19 cellular contexts compared by ENCODE assay signal in genomic region chr12:113939867-113940266, GRCh38. TPM values are rescaled to one million over a fixed set of nuclear protein-coding genes. Genes with fewer than 3 reads are reported as not detected.
A peak's percentile ranks its signal among the peaks of the same experiment; 100 is the strongest.
DNase-seq lines count a peak whose midpoint lies in the region; ATAC-seq, FAIRE-seq and TF ChIP-seq lines count a peak whose summit lies in the region.
"Had no signal": no experiment of that assay in that cellular context is flagged by ENCODE, and none has a peak within 500 bp of the region (broad histone marks: within the 10 kb centered on the region; RNA-seq: fewer than 3 reads in every experiment).

No MANE protein-coding gene starts in this region.

- H2BK15ac ChIP-seq in IMR-90 (ENCODE audit: low read depth, low read length): no peak overlapping the region

- no peak overlapping the region for H3K18ac ChIP-seq in IMR-90 (ENCODE audit: low read depth, low read length)

- no peaks in the 10 kb centered on the region for H3K4me1 ChIP-seq in HepG2 (ENCODE audit: insufficient read depth, low read length)
- H3K4me1 ChIP-seq in right lobe of liver: no peaks in the 10 kb centered on the region
- H3K4me1 ChIP-seq in IMR-90 (ENCODE audit: control insufficient read depth, insufficient read depth, low read length): no peaks in the 10 kb centered on the region
- H3K4me1 ChIP-seq: A549 had no signal

- H2BK20ac ChIP-seq in IMR-90 (ENCODE audit: low read depth, low read length): no peak overlapping the region

- H3K4me1 Mint-ChIP-seq in neural crest cell: no peaks in the 10 kb centered on the region
- H3K4me1 Mint-ChIP-seq: GM23338 had no signal

- H4K5ac ChIP-seq in IMR-90 (ENCODE audit: low read depth, low read length): no peak overlapping the region

- no peaks in the 10 kb centered on the region for H3K79me2 ChIP-seq in HepG2 (ENCODE audit: insufficient read depth, low read length)

- no peak for TF ChIP-seq POLR2A in HepG2 (IDR thresholded peaks at IDR 0.05; ENCODE audit: insufficient read depth in 1 of 2, low read depth in 2 of 2, low read length in 2 of 2)
- TF ChIP-seq POLR2A in right lobe of liver (IDR thresholded peaks at IDR 0.05): no peak
- no peak for TF ChIP-seq POLR2A in IMR-90 (IDR thresholded peaks at IDR 0.05; ENCODE audit: low read depth, low read length)

- CTCF ChIA-PET in HepG2 (lab: Yijun Ruan, JAX; ENCODE audit: low intra/inter-chr PET ratio, low total read pairs): no interaction called here
- CTCF ChIA-PET in IMR-90 (lab: Yijun Ruan, JAX): interaction anchor here (1.4 kb wide), 1 partner anchor 15 kb away, joined by 4 read pairs; no protein-coding TSS in a partner anchor

- H3K9ac ChIP-seq in HepG2 (ENCODE audit: insufficient read depth, low read depth, low read length) (no peak overlapping the region), IMR-90 (ENCODE audit: low read depth, low read length) (no peak overlapping the region)

- peak overlapping the region; percentile 39 for H2AK9ac ChIP-seq in IMR-90 (replicated peaks; ENCODE audit: low read depth, low read length, poor library complexity)

- H3K79me1 ChIP-seq in IMR-90 (ENCODE audit: low read depth in 1 of 2, low read length in 2 of 2): no peaks in the 10 kb centered on the region

- no peaks in the 10 kb centered on the region for H3K9me3 Mint-ChIP-seq in neural crest cell
- H3K9me3 Mint-ChIP-seq: CD8-positive, alpha-beta T cell; GM23338; HFFc6 had no signal

- H3K36me3 Mint-ChIP-seq in neural crest cell (ENCODE audit: low read depth): peaks cover 5% of the 10 kb centered on the region

- H4K20me1 ChIP-seq in HepG2 (ENCODE audit: insufficient read depth, low read length) (no peaks in the 10 kb centered on the region), IMR-90 (ENCODE audit: insufficient read depth, low read length) (no peaks in the 10 kb centered on the region)

- TF ChIP-seq EP300 in HepG2 (IDR thresholded peaks at IDR 0.05; ENCODE audit: low read depth in 2 of 2, low read length in 2 of 2) (no peak), HepG2 (CRISPR knock-in tag; IDR thresholded peaks at IDR 0.05; ENCODE audit: borderline replicate concordance) (no peak)

- H3K27ac Mint-ChIP-seq in neural crest cell (ENCODE audit: unreplicated experiment): peak overlapping the region; percentile 22
- H3K27ac Mint-ChIP-seq: CD8-positive, alpha-beta T cell; GM23338; HFFc6 had no signal

- FAIRE-seq in HepG2 (lab: Jason Lieb, UNC): no peak
- FAIRE-seq: A549, GM12878, HTR-8/SVneo, K562 had no signal

- H3K9me1 ChIP-seq in IMR-90 (ENCODE audit: insufficient read depth, low read length): no peaks in the 10 kb centered on the region

- H4K91ac ChIP-seq in IMR-90 (ENCODE audit: insufficient read depth, low read depth, low read length): no peak overlapping the region

- H2BK120ac ChIP-seq in IMR-90 (ENCODE audit: low read depth, low read length): no peak overlapping the region

- H3K27me3 ChIP-seq in HepG2 (ENCODE audit: control insufficient read depth in 1 of 2, insufficient read depth in 2 of 2, low read length in 2 of 2) (no peaks in the 10 kb centered on the region), right lobe of liver (no peaks in the 10 kb centered on the region), IMR-90 (ENCODE audit: control insufficient read depth, insufficient read depth, low read length) (no peaks in the 10 kb centered on the region)

- dilution Hi-C loops in IMR-90 (cut with HindIII; ENCODE audit: low sequenced_read_pairs, unreplicated experiment): no loop called here

- H3K4me3 Mint-ChIP-seq in neural crest cell: no peak overlapping the region
- H3K4me3 Mint-ChIP-seq: CD8-positive, alpha-beta T cell; GM23338; HFFc6 had no signal

- POLR2A ChIA-PET in HepG2 (lab: Yijun Ruan, JAX): no interaction called here
- POLR2A ChIA-PET in IMR-90 (lab: Charles Lee; ENCODE audit: unreplicated experiment): no interaction called here

- no peak overlapping the region for H3K23ac ChIP-seq in IMR-90 (ENCODE audit: low read depth, low read length)

- H3K4me3 ChIP-seq in HepG2 (replicated peaks in 1 of 3; ENCODE audit: insufficient read depth in 1 of 3, low read depth in 2 of 3, low read length in 3 of 3): no peak overlapping the region
- no peak overlapping the region for H3K4me3 ChIP-seq in right lobe of liver
- H3K4me3 ChIP-seq in IMR-90 (ENCODE audit: insufficient read depth, low read depth, low read length): no peak overlapping the region
- H3K4me3 ChIP-seq: A549, GM12878, GM23338, K562 had no signal

- WGBS in HepG2 (ENCODE audit: low lambda C conversion rate): no CpG with 5 or more reads among the region's 10 CpGs
- 100% methylated on average over 2 of the region's 10 CpGs for WGBS in right lobe of liver (ENCODE audit: insufficient coverage, low coverage, low lambda C conversion rate, missing lambda C conversion rate)
- 100% methylated on average over 8 of the region's 10 CpGs; no CpG with 5 or more reads in 1 of the 2 experiments for WGBS in IMR-90 (ENCODE audit: extremely low coverage in 2 of 2, insufficient read length in 1 of 2), 2 experiments

- H4K8ac ChIP-seq in IMR-90 (ENCODE audit: low read depth in 2 of 2, low read length in 2 of 2): no peak overlapping the region

- no peak overlapping the region for H2AK5ac ChIP-seq in IMR-90 (ENCODE audit: low read depth, low read length)

- H3K36me3 ChIP-seq in HepG2 (replicated peaks in 1 of 2; ENCODE audit: control insufficient read depth in 1 of 2, insufficient read depth in 2 of 2, low read length in 2 of 2) (peaks cover 27 to 72% of the 10 kb centered on the region in 2 experiments; a peak in 4 of 5 replicates), right lobe of liver (peaks cover 0 to 43% (median 14%) of the 10 kb centered on the region in 4 donors), IMR-90 (ENCODE audit: control insufficient read depth, insufficient read depth, low read length) (peaks cover 35% of the 10 kb centered on the region)

- no peak overlapping the region for H3K4ac ChIP-seq in IMR-90 (ENCODE audit: low read depth, low read length)

- H3K4me2 ChIP-seq in HepG2 (ENCODE audit: low read depth, low read length) (no peak overlapping the region), IMR-90 (ENCODE audit: low read depth, low read length) (no peak overlapping the region)
- H3K4me2 ChIP-seq: A549, GM23338 had no signal

- no peaks in the 10 kb centered on the region for H3K27me3 Mint-ChIP-seq in neural crest cell (ENCODE audit: low read depth)

- TF ChIP-seq RAD21 in HepG2 (CRISPR knock-in tag; IDR thresholded peaks at IDR 0.05) (no peak), IMR-90 (IDR thresholded peaks at IDR 0.05; ENCODE audit: low read length) (no peak)

- no peak overlapping the region for H3K14ac ChIP-seq in IMR-90 (replicated peaks; ENCODE audit: low read depth, low read length)

- no peak overlapping the region for H3K27ac ChIP-seq in HepG2 (ENCODE audit: extremely low read length, insufficient read depth, low read length)
- H3K27ac ChIP-seq in right lobe of liver: no peak overlapping the region
- no peak overlapping the region for H3K27ac ChIP-seq in IMR-90 (ENCODE audit: insufficient read depth, low read length)
- H3K27ac ChIP-seq: 22Rv1, A549 had no signal

- in situ Hi-C loops in HepG2 (cut with HindIII; ENCODE audit: extremely low pct_ligation_motif_present, low pct_unique_long_range_greater_than_20kb) (no loop called here), IMR-90 (cut with MboI; ENCODE audit: low sequenced_read_pairs) (no loop called here)

- TF ChIP-seq CTCF in HepG2 (CRISPR knock-in tag; IDR thresholded peaks at IDR 0.05) (no peak), right lobe of liver (IDR thresholded peaks at IDR 0.05) (no peak), IMR-90 (conservative IDR thresholded peaks at IDR 0.05; ENCODE audit: low read depth, low read length) (no peak), neural crest cell (conservative IDR thresholded peaks at IDR 0.05) (no peak)

- BruUV-seq in HepG2 (replicated peaks; lab: Mats Ljungman, UMichigan) (no TSS peak), IMR-90 (replicated peaks; lab: Mats Ljungman, UMichigan) (no TSS peak)

- no peak overlapping the region for H2BK5ac ChIP-seq in IMR-90 (ENCODE audit: low read depth, low read length, poor library complexity, severe bottlenecking)

- ATAC-seq in HepG2: no peak
- no peak for ATAC-seq in right lobe of liver
- ATAC-seq in IMR-90 (ENCODE audit: low read depth): no peak
- ATAC-seq in GM19324 (IDR thresholded peaks at IDR 0.05; ENCODE audit: low FRiP score, unreplicated experiment): no peak
- ATAC-seq: CD8-positive, alpha-beta T cell; GM12878 had no signal

- no peaks in the 10 kb centered on the region for H3K9me3 ChIP-seq in HepG2 (ENCODE audit: low read length)
- no peaks in the 10 kb centered on the region for H3K9me3 ChIP-seq in right lobe of liver
- no peaks in the 10 kb centered on the region for H3K9me3 ChIP-seq in IMR-90 (ENCODE audit: control insufficient read depth, insufficient read depth, low read length)
- H3K9me3 ChIP-seq: A549 had no signal

- intact Hi-C loops in HepG2 (cut with micrococcal nuclease; ENCODE audit: unreplicated experiment) (no loop called here), right lobe of liver (cut with DNase I) (no loop called here), IMR-90 (cut with micrococcal nuclease) (no loop called here)

- H3K56ac ChIP-seq in IMR-90 (ENCODE audit: extremely low read depth, insufficient read depth, low read length): no peak overlapping the region

- no peak for DNase-seq in HepG2 (ENCODE audit: low spot score)
- no peak for DNase-seq in right lobe of liver
- DNase-seq in IMR-90: no peak
- DNase-seq in neural crest cell (ENCODE audit: low read depth, low spot score): no peak
- DNase-seq in activated CD4-positive, alpha-beta T cell treated with anti-CD3 and anti-CD28 coated beads, Interleukin-2, amount 50 U/mL, for 48 hours: no peak
- DNase-seq in activated T-cell treated with anti-CD3 and anti-CD28 coated beads, Interleukin-2, amount 50 U/mL, for 48 hours: no peak
- DNase-seq: AML-193; Calu3; CD8-positive, alpha-beta T cell; DND-41; EL; HFFc6 had no signal

- H2AFZ ChIP-seq in HepG2 (ENCODE audit: low read length) (no peak overlapping the region), IMR-90 (replicated peaks; ENCODE audit: low read length, poor library complexity) (no peak overlapping the region)
- H2AFZ ChIP-seq: GM23338 had no signal

RNA-seq across cellular contexts. Expression of gene RBM19, which starts 26.3 kb away (rescaled TPM):
- 26.5 and 32.2 TPM in 2 replicates for total RNA-seq in HepG2 (2016; rRNA removed; fragmentation: Illumina TruSeq; extraction: Trizol)
- total RNA-seq in HepG2 (2016; cell fraction: cytosol; rRNA removed; fragmentation: Illumina TruSeq; extraction: Trizol; ENCODE audit: low read depth): 6.7 and 7.5 TPM in 2 replicates
- 24.9 and 31.0 TPM in 2 replicates for total RNA-seq in HepG2 (2016; cell fraction: insoluble cytoplasmic fraction; rRNA removed; fragmentation: Illumina TruSeq; extraction: Trizol)
- 8.3 and 8.9 TPM in 2 replicates for total RNA-seq in HepG2 (2016; cell fraction: membrane; rRNA removed; fragmentation: Illumina TruSeq; extraction: Trizol)
- total RNA-seq in HepG2 (2016; cell fraction: nucleus; rRNA removed; fragmentation: Illumina TruSeq; extraction: Trizol): 34.8 and 41.6 TPM in 2 replicates
- 19.3 and 22.1 TPM in 2 replicates for polyA plus RNA-seq in HepG2 (2011; rRNA removed)
- polyA plus RNA-seq in HepG2 (2011; cell fraction: cytosol; rRNA removed): 9.7 and 13.0 TPM in 2 replicates
- polyA plus RNA-seq in HepG2 (2011; cell fraction: nucleus; rRNA removed): 84.7 and 92.9 TPM in 2 replicates
- polyA plus RNA-seq in HepG2 (2012): 19.5 and 21.4 TPM in 2 replicates
- 2.5 and 2.9 TPM in 2 replicates for polyA plus RNA-seq in HepG2 (2016; cell fraction: cytosol; fragmentation: Illumina TruSeq; extraction: Trizol; ENCODE audit: low read depth)
- 23.1 and 25.3 TPM in 2 replicates for polyA plus RNA-seq in HepG2 (2016; cell fraction: insoluble cytoplasmic fraction; fragmentation: Illumina TruSeq; extraction: Trizol; ENCODE audit: low read depth)
- polyA plus RNA-seq in HepG2 (2016; cell fraction: membrane; fragmentation: Illumina TruSeq; extraction: Trizol; ENCODE audit: low read depth): 4.5 and 5.7 TPM in 2 replicates
- polyA plus RNA-seq in HepG2 (2016; cell fraction: nucleus; fragmentation: Illumina TruSeq; extraction: Trizol; ENCODE audit: insufficient read depth, low read depth): 64.2 and 66.3 TPM in 2 replicates
- 21.4 and 32.0 TPM in 2 replicates for polyA minus RNA-seq in HepG2 (2011; rRNA and poly(A)+ RNA removed; ENCODE audit: low replicate concordance)
- 13.6 and 13.7 TPM in 2 replicates for polyA minus RNA-seq in HepG2 (2011; cell fraction: cytosol; rRNA and poly(A)+ RNA removed)
- 58.7 and 59.3 TPM in 2 replicates for polyA minus RNA-seq in HepG2 (2011; cell fraction: nucleus; rRNA and poly(A)+ RNA removed)
- total RNA-seq in right lobe of liver: 10 to 100 TPM; 11.3 to 17.2 (median 14.2) TPM
- total RNA-seq in IMR-90 (2012; rRNA removed): 18.3 and 19.2 TPM in 2 replicates
- 18.5 and 18.7 TPM in 2 replicates for polyA plus RNA-seq in IMR-90 (2012; rRNA removed)
- 7.8 and 9.3 TPM in 2 replicates for polyA plus RNA-seq in IMR-90 (2012; cell fraction: cytosol; rRNA removed)
- 57.8 and 59.8 TPM in 2 replicates for polyA plus RNA-seq in IMR-90 (2012; cell fraction: nucleus; rRNA removed; ENCODE audit: low replicate concordance)
- 35.3 and 42.6 TPM in 2 replicates for total RNA-seq in neural crest cell
